ENCODE assay signal across 24 cellular contexts in the genomic region with DNA sequence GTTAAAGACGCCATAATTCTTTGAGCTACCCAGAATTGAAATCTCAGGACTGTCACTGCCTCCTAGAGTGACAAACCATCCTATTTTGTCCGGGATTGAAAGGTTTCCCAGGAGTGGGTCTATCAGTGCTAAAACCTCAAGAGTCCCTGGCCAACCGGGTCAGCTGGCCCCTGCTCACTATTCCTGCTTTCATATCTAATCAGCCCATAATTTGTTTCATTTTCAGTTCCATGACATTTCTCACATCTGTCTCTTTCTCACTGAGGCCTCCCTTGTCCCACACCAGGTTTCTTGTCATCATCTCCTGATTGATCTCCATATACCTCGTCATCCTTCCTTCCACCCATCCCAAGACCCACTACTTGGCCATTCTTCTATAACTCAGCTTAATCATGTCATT.
"Had no signal": no experiment of that assay in that cellular context is flagged by ENCODE, and none has a peak within 500 bp of the region (broad histone marks: within the 10 kb centered on the region; RNA-seq: fewer than 3 reads in every experiment).

No MANE protein-coding gene starts in this region.

- H3K27ac Mint-ChIP-seq: activated CD4-positive, alpha-beta T cell treated with anti-CD3 and anti-CD28 coated beads, Interleukin-2, amount 10 ng/mL, durations not matched to agents 7 days and 5 days; activated CD8-positive, alpha-beta memory T cell treated with anti-CD3 and anti-CD28 coated beads, Interleukin-2, amount 10 ng/mL, durations not matched to agents 7 days and 5 days; activated CD8-positive, alpha-beta T cell treated with anti-CD3 and anti-CD28 coated beads for 36 hours; activated naive CD4-positive, alpha-beta T cell treated with anti-CD3 and anti-CD28 coated beads, Interleukin-2, amount 10 ng/mL, durations not matched to agents 7 days and 5 days; activated naive CD8-positive, alpha-beta T cell treated with anti-CD3 and anti-CD28 coated beads, Interleukin-2, amount 50 U/mL, for 24 hours; nephron; stimulated activated naive CD8-positive, alpha-beta T cell treated with anti-CD3 and anti-CD28 coated beads, Interleukin-15, Interleukin-2, amounts not matched to agents 100 ng/mL and 50 ng/mL, for 24 hours had no signal

- H3K36me3 ChIP-seq: cardiac muscle cell, gastroesophageal sphincter, pancreas, right atrium auricular region, tibial artery, WERI-Rb-1 had no signal

- H3K36me3 Mint-ChIP-seq: activated CD8-positive, alpha-beta memory T cell treated with anti-CD3 and anti-CD28 coated beads, Interleukin-2, amount 10 ng/mL, durations not matched to agents 7 days and 5 days; activated naive CD4-positive, alpha-beta T cell treated with anti-CD3 and anti-CD28 coated beads, Interleukin-2, amount 10 ng/mL, durations not matched to agents 7 days and 5 days had no signal

- ATAC-seq: activated CD8-positive, alpha-beta memory T cell treated with anti-CD3 and anti-CD28 coated beads, Interleukin-2, amount 10 ng/mL, durations not matched to agents 7 days and 5 days; activated CD8-positive, alpha-beta T cell treated with anti-CD3 and anti-CD28 coated beads for 36 hours; activated naive CD8-positive, alpha-beta T cell treated with anti-CD3 and anti-CD28 coated beads, Interleukin-2, amount 50 U/mL, for 24 hours; gastroesophageal sphincter; left cardiac atrium; pancreas; psoas muscle had no signal

- H3K4me1 ChIP-seq: gastroesophageal sphincter, psoas muscle, right atrium auricular region, tibial artery had no signal

- H3K9me3 ChIP-seq: gastroesophageal sphincter, pancreas, psoas muscle, right atrium auricular region, tibial artery had no signal

- H3K9me3 Mint-ChIP-seq: activated CD4-positive, alpha-beta T cell treated with anti-CD3 and anti-CD28 coated beads, Interleukin-2, amount 10 ng/mL, durations not matched to agents 7 days and 5 days; activated CD8-positive, alpha-beta T cell treated with anti-CD3 and anti-CD28 coated beads for 36 hours; activated naive CD4-positive, alpha-beta T cell treated with anti-CD3 and anti-CD28 coated beads, Interleukin-2, amount 10 ng/mL, durations not matched to agents 7 days and 5 days; activated naive CD8-positive, alpha-beta T cell treated with anti-CD3 and anti-CD28 coated beads, Interleukin-2, amount 50 U/mL, for 24 hours; nephron; stimulated activated naive CD8-positive, alpha-beta T cell treated with anti-CD3 and anti-CD28 coated beads, Interleukin-15, Interleukin-2, amounts not matched to agents 100 ng/mL and 50 ng/mL, for 24 hours had no signal

- H3K27me3 ChIP-seq: cardiac muscle cell, gastroesophageal sphincter, pancreas, right atrium auricular region, tibial artery had no signal

- H3K27ac ChIP-seq: cardiac muscle cell, epithelial cell of prostate, gastroesophageal sphincter, pancreas, psoas muscle, right atrium auricular region, tibial artery, WERI-Rb-1 had no signal

- H3K27me3 Mint-ChIP-seq: activated CD4-positive, alpha-beta T cell treated with anti-CD3 and anti-CD28 coated beads, Interleukin-2, amount 10 ng/mL, durations not matched to agents 7 days and 5 days; activated CD8-positive, alpha-beta memory T cell treated with anti-CD3 and anti-CD28 coated beads, Interleukin-2, amount 10 ng/mL, durations not matched to agents 7 days and 5 days; activated CD8-positive, alpha-beta T cell treated with anti-CD3 and anti-CD28 coated beads for 36 hours; activated naive CD4-positive, alpha-beta T cell treated with anti-CD3 and anti-CD28 coated beads, Interleukin-2, amount 10 ng/mL, durations not matched to agents 7 days and 5 days; activated naive CD8-positive, alpha-beta T cell treated with anti-CD3 and anti-CD28 coated beads, Interleukin-2, amount 50 U/mL, for 24 hours; stimulated activated naive CD8-positive, alpha-beta T cell treated with anti-CD3 and anti-CD28 coated beads, Interleukin-15, Interleukin-2, amounts not matched to agents 100 ng/mL and 50 ng/mL, for 24 hours had no signal

- DNase-seq: activated CD4-positive, alpha-beta T cell treated with anti-CD3 and anti-CD28 coated beads, Interleukin-2, amount 10 ng/mL, durations not matched to agents 7 days and 5 days; activated CD4-positive, CD25-positive, alpha-beta regulatory T cell treated with anti-CD3 and anti-CD28 coated beads, Interleukin-2, amount 50 U/mL, for 72 hours; activated CD8-positive, alpha-beta memory T cell treated with anti-CD3 and anti-CD28 coated beads, Interleukin-2, amount 10 ng/mL, durations not matched to agents 7 days and 5 days; activated CD8-positive, alpha-beta T cell treated with anti-CD3 and anti-CD28 coated beads for 36 hours; activated effector memory CD4-positive, alpha-beta T cell treated with anti-CD3 and anti-CD28 coated beads, Interleukin-2, amount 50 U/mL, for 16 hours; activated naive CD4-positive, alpha-beta T cell treated with anti-CD3 and anti-CD28 coated beads, Interleukin-2, amount 10 ng/mL, durations not matched to agents 7 days and 5 days; activated naive CD8-positive, alpha-beta T cell treated with anti-CD3 and anti-CD28 coated beads, Interleukin-2, amount 50 U/mL, for 24 hours; activated T-cell treated with anti-CD3 and anti-CD28 coated beads for 4 hours; head of caudate nucleus; hypothalamus; left cardiac atrium; midbrain; pancreas; psoas muscle; stimulated activated CD4-positive, alpha-beta T cell treated with anti-CD3 and anti-CD28 coated beads, Interleukin-1b, Interleukin-23, amount 100 ng/mL, for 48 hours; substantia nigra; tibial artery; WERI-Rb-1 had no signal

- H3K4me3 ChIP-seq: cardiac muscle cell, gastroesophageal sphincter, pancreas, psoas muscle, right atrium auricular region, tibial artery had no signal

- H3K4me1 Mint-ChIP-seq: activated CD4-positive, alpha-beta T cell treated with anti-CD3 and anti-CD28 coated beads, Interleukin-2, amount 10 ng/mL, durations not matched to agents 7 days and 5 days; activated CD8-positive, alpha-beta memory T cell treated with anti-CD3 and anti-CD28 coated beads, Interleukin-2, amount 10 ng/mL, durations not matched to agents 7 days and 5 days; activated naive CD4-positive, alpha-beta T cell treated with anti-CD3 and anti-CD28 coated beads, Interleukin-2, amount 10 ng/mL, durations not matched to agents 7 days and 5 days; activated naive CD8-positive, alpha-beta T cell treated with anti-CD3 and anti-CD28 coated beads, Interleukin-2, amount 50 U/mL, for 24 hours; nephron had no signal

- H3K4me3 Mint-ChIP-seq: activated CD4-positive, alpha-beta T cell treated with anti-CD3 and anti-CD28 coated beads, Interleukin-2, amount 10 ng/mL, durations not matched to agents 7 days and 5 days; activated CD8-positive, alpha-beta memory T cell treated with anti-CD3 and anti-CD28 coated beads, Interleukin-2, amount 10 ng/mL, durations not matched to agents 7 days and 5 days; activated CD8-positive, alpha-beta T cell treated with anti-CD3 and anti-CD28 coated beads for 36 hours; activated naive CD4-positive, alpha-beta T cell treated with anti-CD3 and anti-CD28 coated beads, Interleukin-2, amount 10 ng/mL, durations not matched to agents 7 days and 5 days; activated naive CD8-positive, alpha-beta T cell treated with anti-CD3 and anti-CD28 coated beads, Interleukin-2, amount 50 U/mL, for 24 hours; nephron; stimulated activated naive CD8-positive, alpha-beta T cell treated with anti-CD3 and anti-CD28 coated beads, Interleukin-15, Interleukin-2, amounts not matched to agents 100 ng/mL and 50 ng/mL, for 24 hours had no signal
